1 cellular context compared by ENCODE assay signal in the genomic region with DNA sequence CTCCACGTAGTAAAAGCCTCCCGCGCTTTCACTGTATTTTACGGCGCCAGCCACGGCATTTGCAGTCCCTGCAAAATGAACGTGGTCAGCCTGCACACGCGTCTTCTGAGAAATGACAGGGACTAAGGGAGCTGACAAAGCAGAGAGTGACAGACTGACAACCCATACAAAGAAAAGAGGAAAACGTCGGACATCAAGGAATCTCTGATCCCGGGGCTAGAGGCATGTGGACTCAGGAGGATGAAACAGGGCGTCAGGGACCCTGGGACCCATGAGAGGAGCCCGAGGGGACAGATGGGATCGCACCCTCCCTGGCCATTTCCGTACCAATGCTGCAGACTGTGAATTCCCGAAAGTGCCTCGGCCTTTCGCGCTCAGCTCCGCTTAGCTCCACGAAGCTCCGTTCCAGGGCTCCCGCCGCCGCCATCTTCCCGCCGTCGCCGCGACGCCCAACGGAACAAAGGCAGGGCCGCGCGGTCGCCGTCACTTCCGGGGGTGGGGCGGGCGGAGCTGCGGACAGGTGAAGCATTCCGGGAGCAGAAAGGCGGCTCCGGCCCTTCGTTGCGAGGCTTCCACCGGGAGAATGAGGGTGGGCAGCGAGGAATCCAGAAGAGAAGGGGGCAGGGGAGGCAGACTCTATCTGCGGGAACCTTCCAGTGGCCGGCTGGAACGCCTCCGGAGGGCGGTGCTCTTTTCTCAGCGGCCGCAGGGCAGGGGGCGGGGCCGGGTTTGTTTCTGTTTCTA.
A peak's percentile ranks its signal among the peaks of the same experiment; 100 is the strongest.
TF ChIP-seq lines count a peak whose summit lies in the region.

A gene with protein sequence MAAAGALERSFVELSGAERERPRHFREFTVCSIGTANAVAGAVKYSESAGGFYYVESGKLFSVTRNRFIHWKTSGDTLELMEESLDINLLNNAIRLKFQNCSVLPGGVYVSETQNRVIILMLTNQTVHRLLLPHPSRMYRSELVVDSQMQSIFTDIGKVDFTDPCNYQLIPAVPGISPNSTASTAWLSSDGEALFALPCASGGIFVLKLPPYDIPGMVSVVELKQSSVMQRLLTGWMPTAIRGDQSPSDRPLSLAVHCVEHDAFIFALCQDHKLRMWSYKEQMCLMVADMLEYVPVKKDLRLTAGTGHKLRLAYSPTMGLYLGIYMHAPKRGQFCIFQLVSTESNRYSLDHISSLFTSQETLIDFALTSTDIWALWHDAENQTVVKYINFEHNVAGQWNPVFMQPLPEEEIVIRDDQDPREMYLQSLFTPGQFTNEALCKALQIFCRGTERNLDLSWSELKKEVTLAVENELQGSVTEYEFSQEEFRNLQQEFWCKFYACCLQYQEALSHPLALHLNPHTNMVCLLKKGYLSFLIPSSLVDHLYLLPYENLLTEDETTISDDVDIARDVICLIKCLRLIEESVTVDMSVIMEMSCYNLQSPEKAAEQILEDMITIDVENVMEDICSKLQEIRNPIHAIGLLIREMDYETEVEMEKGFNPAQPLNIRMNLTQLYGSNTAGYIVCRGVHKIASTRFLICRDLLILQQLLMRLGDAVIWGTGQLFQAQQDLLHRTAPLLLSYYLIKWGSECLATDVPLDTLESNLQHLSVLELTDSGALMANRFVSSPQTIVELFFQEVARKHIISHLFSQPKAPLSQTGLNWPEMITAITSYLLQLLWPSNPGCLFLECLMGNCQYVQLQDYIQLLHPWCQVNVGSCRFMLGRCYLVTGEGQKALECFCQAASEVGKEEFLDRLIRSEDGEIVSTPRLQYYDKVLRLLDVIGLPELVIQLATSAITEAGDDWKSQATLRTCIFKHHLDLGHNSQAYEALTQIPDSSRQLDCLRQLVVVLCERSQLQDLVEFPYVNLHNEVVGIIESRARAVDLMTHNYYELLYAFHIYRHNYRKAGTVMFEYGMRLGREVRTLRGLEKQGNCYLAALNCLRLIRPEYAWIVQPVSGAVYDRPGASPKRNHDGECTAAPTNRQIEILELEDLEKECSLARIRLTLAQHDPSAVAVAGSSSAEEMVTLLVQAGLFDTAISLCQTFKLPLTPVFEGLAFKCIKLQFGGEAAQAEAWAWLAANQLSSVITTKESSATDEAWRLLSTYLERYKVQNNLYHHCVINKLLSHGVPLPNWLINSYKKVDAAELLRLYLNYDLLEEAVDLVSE (N-terminal part only) (minus strand): TSS at position 459 of the 744 bp plus-strand sequence. CDS start 32 bp downstream, at position 427.

TF ChIP-seq in GM12878, 131 proteins besides CTCF, POLR2A, EP300 and RAD21 (continued from another document and continues in another):
- TF ChIP-seq ELK1 (IDR thresholded peaks at IDR 0.05; ENCODE audit: low read depth, low read length) = peak; percentile 84
- TF ChIP-seq POU2F2 (IDR thresholded peaks at IDR 0.05; ENCODE audit: borderline replicate concordance, low read depth, low read length) = no peak; the same call in 2 of the 3 replicates
- peak; percentile 89; the same call in 1 of the 2 replicates for TF ChIP-seq TAF1 (IDR thresholded peaks at IDR 0.05; ENCODE audit: borderline replicate concordance, low read depth, low read length)
- TF ChIP-seq ASH2L (IDR thresholded peaks at IDR 0.05; ENCODE audit: borderline replicate concordance, low read depth) = 0 out of 2 replicates have a peak, but pooled peaks have one; percentile 37
- TF ChIP-seq PKNOX1 (IDR thresholded peaks at IDR 0.05) = peak; percentile 24; the same call in 1 of the 2 replicates
- no peak for TF ChIP-seq PRDM15 (CRISPR knock-in tag; IDR thresholded peaks at IDR 0.05)
- TF ChIP-seq HCFC1 (IDR thresholded peaks at IDR 0.05; ENCODE audit: low read length) = no peak; the same call in none of the 2 replicates
- TF ChIP-seq SUPT20H (IDR thresholded peaks at IDR 0.05; ENCODE audit: borderline replicate concordance, control insufficient read depth, low read depth, low read length) = no peak
- TF ChIP-seq PAX8 (IDR thresholded peaks at IDR 0.05) = no peak
- peak; percentile 53; the same call in 1 of the 2 replicates for TF ChIP-seq ZNF207 (IDR thresholded peaks at IDR 0.05; ENCODE audit: borderline replicate concordance)
- TF ChIP-seq, protein P1, sequence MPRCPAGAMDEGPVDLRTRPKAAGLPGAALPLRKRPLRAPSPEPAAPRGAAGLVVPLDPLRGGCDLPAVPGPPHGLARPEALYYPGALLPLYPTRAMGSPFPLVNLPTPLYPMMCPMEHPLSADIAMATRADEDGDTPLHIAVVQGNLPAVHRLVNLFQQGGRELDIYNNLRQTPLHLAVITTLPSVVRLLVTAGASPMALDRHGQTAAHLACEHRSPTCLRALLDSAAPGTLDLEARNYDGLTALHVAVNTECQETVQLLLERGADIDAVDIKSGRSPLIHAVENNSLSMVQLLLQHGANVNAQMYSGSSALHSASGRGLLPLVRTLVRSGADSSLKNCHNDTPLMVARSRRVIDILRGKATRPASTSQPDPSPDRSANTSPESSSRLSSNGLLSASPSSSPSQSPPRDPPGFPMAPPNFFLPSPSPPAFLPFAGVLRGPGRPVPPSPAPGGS (IDR thresholded peaks at IDR 0.05; ENCODE audit: borderline replicate concordance, insufficient read depth, low read depth, low read length, poor library complexity, severe bottlenecking) = peak; percentile 41
- TF ChIP-seq CEBPZ (IDR thresholded peaks at IDR 0.05; ENCODE audit: low read depth, low read length) = 0 out of 2 replicates have a peak, but pooled peaks have one; percentile 17
- no peak for TF ChIP-seq HDGF (IDR thresholded peaks at IDR 0.05)
- TF ChIP-seq NRF1 (conservative IDR thresholded peaks at IDR 0.05; ENCODE audit: low read depth, low read length) = no peak
- no peak for TF ChIP-seq SMARCA5 (IDR thresholded peaks at IDR 0.05)
- TF ChIP-seq IRF5 (IDR thresholded peaks at IDR 0.05; ENCODE audit: borderline replicate concordance) = no peak
- no peak for TF ChIP-seq RCOR1 (conservative IDR thresholded peaks at IDR 0.05; ENCODE audit: low read depth, low read length)
- no peak for TF ChIP-seq EZH2 (IDR thresholded peaks at IDR 0.05; ENCODE audit: borderline replicate concordance, control insufficient read depth, low read depth, low read length)
- peak; percentile 51; the same call in 1 of the 2 replicates for TF ChIP-seq DPF2 (IDR thresholded peaks at IDR 0.05)
- TF ChIP-seq NFIC (IDR thresholded peaks at IDR 0.05; ENCODE audit: low read depth, low read length) = no peak
- TF ChIP-seq, protein P2, sequence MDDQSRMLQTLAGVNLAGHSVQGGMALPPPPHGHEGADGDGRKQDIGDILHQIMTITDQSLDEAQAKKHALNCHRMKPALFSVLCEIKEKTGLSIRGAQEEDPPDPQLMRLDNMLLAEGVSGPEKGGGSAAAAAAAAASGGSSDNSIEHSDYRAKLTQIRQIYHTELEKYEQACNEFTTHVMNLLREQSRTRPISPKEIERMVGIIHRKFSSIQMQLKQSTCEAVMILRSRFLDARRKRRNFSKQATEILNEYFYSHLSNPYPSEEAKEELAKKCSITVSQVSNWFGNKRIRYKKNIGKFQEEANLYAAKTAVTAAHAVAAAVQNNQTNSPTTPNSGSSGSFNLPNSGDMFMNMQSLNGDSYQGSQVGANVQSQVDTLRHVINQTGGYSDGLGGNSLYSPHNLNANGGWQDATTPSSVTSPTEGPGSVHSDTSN (IDR thresholded peaks at IDR 0.05; ENCODE audit: insufficient replicate concordance, low read depth, low read length) = no peak
- no peak for TF ChIP-seq ZSCAN29 (IDR thresholded peaks at IDR 0.05)
- TF ChIP-seq CREB1 (IDR thresholded peaks at IDR 0.05; ENCODE audit: low read depth) = peak; percentile 91; the same call in 1 of the 2 replicates
- 0 out of 4 replicates have a peak, but pooled peaks of 1 of the 2 experiments have one; percentile 1 for TF ChIP-seq IKZF2 (IDR thresholded peaks at IDR 0.05)
- TF ChIP-seq, protein P3, sequence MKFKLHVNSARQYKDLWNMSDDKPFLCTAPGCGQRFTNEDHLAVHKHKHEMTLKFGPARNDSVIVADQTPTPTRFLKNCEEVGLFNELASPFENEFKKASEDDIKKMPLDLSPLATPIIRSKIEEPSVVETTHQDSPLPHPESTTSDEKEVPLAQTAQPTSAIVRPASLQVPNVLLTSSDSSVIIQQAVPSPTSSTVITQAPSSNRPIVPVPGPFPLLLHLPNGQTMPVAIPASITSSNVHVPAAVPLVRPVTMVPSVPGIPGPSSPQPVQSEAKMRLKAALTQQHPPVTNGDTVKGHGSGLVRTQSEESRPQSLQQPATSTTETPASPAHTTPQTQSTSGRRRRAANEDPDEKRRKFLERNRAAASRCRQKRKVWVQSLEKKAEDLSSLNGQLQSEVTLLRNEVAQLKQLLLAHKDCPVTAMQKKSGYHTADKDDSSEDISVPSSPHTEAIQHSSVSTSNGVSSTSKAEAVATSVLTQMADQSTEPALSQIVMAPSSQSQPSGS (IDR thresholded peaks at IDR 0.05; ENCODE audit: low read length) = no peak
- no peak for TF ChIP-seq STAT3 (IDR thresholded peaks at IDR 0.05; ENCODE audit: low read depth, low read length)
- TF ChIP-seq ZNF622 (IDR thresholded peaks at IDR 0.05) = no peak
- no peak for TF ChIP-seq MAX (IDR thresholded peaks at IDR 0.05; ENCODE audit: low read depth, low read length)
- TF ChIP-seq PAX5 (IDR thresholded peaks at IDR 0.05; ENCODE audit: borderline replicate concordance, low read depth, low read length) = no peak
- TF ChIP-seq CHD2 (IDR thresholded peaks at IDR 0.05; ENCODE audit: borderline replicate concordance, low read depth, low read length) = peak; percentile 55; the same call in 1 of the 2 replicates
- TF ChIP-seq SMC3 (IDR thresholded peaks at IDR 0.05; ENCODE audit: borderline replicate concordance, low read length) = no peak
- TF ChIP-seq CEBPB (IDR thresholded peaks at IDR 0.05; ENCODE audit: borderline replicate concordance in 1 of 2, low read depth in 2 of 2, low read length in 2 of 2) = no peak
